27 cellular contexts compared by ENCODE assay signal in genomic region chr2:205103699-205104098, GRCh38.
"Had no signal": no experiment of that assay in that cellular context is flagged by ENCODE, and none has a peak within 500 bp of the region (broad histone marks: within the 10 kb centered on the region; RNA-seq: fewer than 3 reads in every experiment).

No MANE protein-coding gene starts in this region.

- DNase-seq: naive thymus-derived CD4-positive, alpha-beta T cell; natural killer cell; nucleus accumbens; pancreas; psoas muscle; right cardiac atrium; right lobe of liver; spleen; stimulated activated CD4-positive, alpha-beta T cell treated with anti-CD3 and anti-CD28 coated beads, Interleukin-12 subunit alpha, Interleukin-12 subunit beta, amount 100 ng/mL, for 4 hours; stimulated activated CD4-positive, alpha-beta T cell treated with anti-CD3 and anti-CD28 coated beads, Interleukin-2, amount 100 ng/mL, for 24 hours; stimulated activated CD4-positive, alpha-beta T cell treated with anti-CD3 and anti-CD28 coated beads, Interleukin-2, amount 100 ng/mL, for 48 hours; stimulated activated CD4-positive, alpha-beta T cell treated with anti-CD3 and anti-CD28 coated beads, Interleukin-4, amount 100 ng/mL, for 24 hours; stimulated activated naive B cell treated with anti-CD40 and anti-IgM and Interleukin-4, amounts not matched to agents 10 μg/mL and 1 μg/mL and 100 μg/mL, for 72 hours; stimulated activated naive CD4-positive, alpha-beta T cell treated with Interleukin-2 at 50 U/mL for 16 hours; stomach; thyroid gland; trophoblast cell; upper lobe of left lung had no signal

- H3K27me3 ChIP-seq: neutrophil, pancreas, right lobe of liver, spleen, stomach, thyroid gland, tibial nerve, upper lobe of left lung, vagina had no signal

- H3K4me1 ChIP-seq: pancreas, psoas muscle, right lobe of liver, spleen, thyroid gland, tibial nerve, upper lobe of left lung, vagina had no signal

- ATAC-seq: naive thymus-derived CD4-positive, alpha-beta T cell; natural killer cell; pancreas; psoas muscle; right cardiac atrium; right lobe of liver; stimulated activated effector memory CD8-positive, alpha-beta T cell treated with anti-CD3 and anti-CD28 coated beads, Interleukin-12 subunit alpha, Interleukin-12 subunit beta, amount 100 ng/mL, for 72 hours; stimulated activated naive B cell treated with anti-CD40 and anti-IgM and Interleukin-4, amounts not matched to agents 10 μg/mL and 1 μg/mL and 100 μg/mL, for 72 hours had no signal

- H3K27ac ChIP-seq: neutrophil, pancreas, psoas muscle, right lobe of liver, skin epidermis, spleen, stomach, thoracic aorta, thyroid gland, tibial nerve, upper lobe of left lung, vagina had no signal

- H3K36me3 Mint-ChIP-seq: naive thymus-derived CD4-positive, alpha-beta T cell; natural killer cell; stimulated activated effector memory CD8-positive, alpha-beta T cell treated with anti-CD3 and anti-CD28 coated beads, Interleukin-12 subunit alpha, Interleukin-12 subunit beta, amount 100 ng/mL, for 72 hours; stimulated activated naive B cell treated with anti-CD40 and anti-IgM and Interleukin-4, amounts not matched to agents 10 μg/mL and 1 μg/mL and 100 μg/mL, for 72 hours had no signal

- H3K27ac Mint-ChIP-seq: naive thymus-derived CD4-positive, alpha-beta T cell; natural killer cell; stimulated activated effector memory CD8-positive, alpha-beta T cell treated with anti-CD3 and anti-CD28 coated beads, Interleukin-12 subunit alpha, Interleukin-12 subunit beta, amount 100 ng/mL, for 72 hours; stimulated activated naive B cell treated with anti-CD40 and anti-IgM and Interleukin-4, amounts not matched to agents 10 μg/mL and 1 μg/mL and 100 μg/mL, for 72 hours; stimulated activated naive CD8-positive, alpha-beta T cell treated with anti-CD3 and anti-CD28 coated beads, Interleukin-15, Interleukin-2, amounts not matched to agents 100 ng/mL and 50 ng/mL, for 24 hours had no signal

- H3K36me3 ChIP-seq: neutrophil, pancreas, right lobe of liver, spleen, stomach, thoracic aorta, thyroid gland, tibial nerve, upper lobe of left lung, vagina had no signal

- H3K4me3 ChIP-seq: pancreas, psoas muscle, right lobe of liver, skin epidermis, smooth muscle cell, spleen, stomach, thoracic aorta, thyroid gland, tibial nerve, upper lobe of left lung, vagina had no signal

- H3K4me3 Mint-ChIP-seq: naive thymus-derived CD4-positive, alpha-beta T cell; natural killer cell; nephron; stimulated activated effector memory CD8-positive, alpha-beta T cell treated with anti-CD3 and anti-CD28 coated beads, Interleukin-12 subunit alpha, Interleukin-12 subunit beta, amount 100 ng/mL, for 72 hours; stimulated activated naive B cell treated with anti-CD40 and anti-IgM and Interleukin-4, amounts not matched to agents 10 μg/mL and 1 μg/mL and 100 μg/mL, for 72 hours; stimulated activated naive CD8-positive, alpha-beta T cell treated with anti-CD3 and anti-CD28 coated beads, Interleukin-15, Interleukin-2, amounts not matched to agents 100 ng/mL and 50 ng/mL, for 24 hours had no signal

- H3K9me3 Mint-ChIP-seq: natural killer cell; nephron; stimulated activated effector memory CD8-positive, alpha-beta T cell treated with anti-CD3 and anti-CD28 coated beads, Interleukin-12 subunit alpha, Interleukin-12 subunit beta, amount 100 ng/mL, for 72 hours; stimulated activated naive B cell treated with anti-CD40 and anti-IgM and Interleukin-4, amounts not matched to agents 10 μg/mL and 1 μg/mL and 100 μg/mL, for 72 hours; stimulated activated naive CD8-positive, alpha-beta T cell treated with anti-CD3 and anti-CD28 coated beads, Interleukin-15, Interleukin-2, amounts not matched to agents 100 ng/mL and 50 ng/mL, for 24 hours had no signal

- H3K27me3 Mint-ChIP-seq: stimulated activated naive B cell treated with anti-CD40 and anti-IgM and Interleukin-4, amounts not matched to agents 10 μg/mL and 1 μg/mL and 100 μg/mL, for 72 hours; stimulated activated naive CD8-positive, alpha-beta T cell treated with anti-CD3 and anti-CD28 coated beads, Interleukin-15, Interleukin-2, amounts not matched to agents 100 ng/mL and 50 ng/mL, for 24 hours had no signal

- H3K4me1 Mint-ChIP-seq: natural killer cell; stimulated activated effector memory CD8-positive, alpha-beta T cell treated with anti-CD3 and anti-CD28 coated beads, Interleukin-12 subunit alpha, Interleukin-12 subunit beta, amount 100 ng/mL, for 72 hours; stimulated activated naive B cell treated with anti-CD40 and anti-IgM and Interleukin-4, amounts not matched to agents 10 μg/mL and 1 μg/mL and 100 μg/mL, for 72 hours had no signal

- H3K4me2 ChIP-seq: smooth muscle cell had no signal
